In genomic region chr12:120085920-120086319, GRCh38 we compare ENCODE assay signal across 16 cellular contexts. TPM values are rescaled to one million over a fixed set of nuclear protein-coding genes. Genes with fewer than 3 reads are reported as not detected.
A peak's percentile ranks its signal among the peaks of the same experiment; 100 is the strongest.
DNase-seq lines count a peak whose midpoint lies in the region; ATAC-seq and TF ChIP-seq lines count a peak whose summit lies in the region.
"Had no signal": no experiment of that assay in that cellular context is flagged by ENCODE, and none has a peak within 500 bp of the region (broad histone marks: within the 10 kb centered on the region; RNA-seq: fewer than 3 reads in every experiment).

No MANE protein-coding gene starts in this region.

- POLR2A ChIA-PET in Caco-2 (lab: Charles Lee): no interaction called here

- H3K36me3 Mint-ChIP-seq in Caco-2 (ENCODE audit: insufficient read depth, unreplicated experiment) (peaks cover 35% of the 10 kb centered on the region), mesothelial cell of epicardium (peaks cover 4% of the 10 kb centered on the region)
- peaks cover 77% of the 10 kb centered on the region for H3K36me3 Mint-ChIP-seq in activated T-helper 2 cell treated with anti-CD3 and anti-CD28 coated beads, Interferon-gamma antibody, Interleukin-2, Interleukin-4, amounts not matched to agents 10 μg/mL and 5 μg/mL and 100 μg/mL, durations not matched to agents 14 hours and 24 hours and 36 hours (ENCODE audit: low read depth)

- no TSS peak for BruUV-seq in Caco-2 (replicated peaks; lab: Mats Ljungman, UMichigan)

- H3K27ac Mint-ChIP-seq in Caco-2 (ENCODE audit: unreplicated experiment) (peak overlapping the region; percentile 93), mesothelial cell of epicardium (peak overlapping the region; percentile 43)
- peak overlapping the region; percentile 54 for H3K27ac Mint-ChIP-seq in activated T-helper 2 cell treated with anti-CD3 and anti-CD28 coated beads, Interferon-gamma antibody, Interleukin-2, Interleukin-4, amounts not matched to agents 10 μg/mL and 5 μg/mL and 100 μg/mL, durations not matched to agents 14 hours and 24 hours and 36 hours

- no peak for ATAC-seq in HG02642 (IDR thresholded peaks at IDR 0.05; ENCODE audit: poor library complexity, unreplicated experiment)
- ATAC-seq: effector memory CD8-positive, alpha-beta T cell had no signal

- no peak for TF ChIP-seq CTCF in Caco-2 (IDR thresholded peaks at IDR 0.05; ENCODE audit: insufficient read depth in 1 of 2, low read depth in 1 of 2, low read length in 1 of 2, severe bottlenecking in 1 of 2, unreplicated experiment in 1 of 2)
- TF ChIP-seq CTCF in mesothelial cell of epicardium (IDR thresholded peaks at IDR 0.05; ENCODE audit: unreplicated experiment): no peak

- H3K4me1 ChIP-seq in Caco-2: peaks cover 4% of the 10 kb centered on the region; the same call in 1 of the 2 replicates

- DNase-seq in Caco-2 (no peak), KG1 (lab: John Stamatoyannopoulos, UW) (peak; percentile 1), mesothelial cell of epicardium (ENCODE audit: low spot score in 2 of 2, unreplicated experiment in 2 of 2) (no peak), NCI-H82 treated with DMSO at 0.1 percent for 48 hours (lab: John Stamatoyannopoulos, UW; ENCODE audit: unreplicated experiment) (no peak), globus pallidus (ENCODE audit: low spot score) (no peak)
- no peak for DNase-seq in activated T-helper 2 cell treated with anti-CD3 and anti-CD28 coated beads, Interferon-gamma antibody, Interleukin-2, Interleukin-4, amounts not matched to agents 10 μg/mL and 5 μg/mL and 100 μg/mL, durations not matched to agents 14 hours and 24 hours and 36 hours (ENCODE audit: low spot score)
- no peak for DNase-seq in activated CD4-positive, CD25-positive, alpha-beta regulatory T cell (lab: John Stamatoyannopoulos, UW)
- DNase-seq: activated CD4-positive, alpha-beta T cell treated with anti-CD3 and anti-CD28 coated beads for 4 hours; amygdala; effector memory CD8-positive, alpha-beta T cell; mammary epithelial cell; SJCRH30; stimulated activated CD4-positive, alpha-beta T cell treated with anti-CD3 and anti-CD28 coated beads, Interleukin-1b, Interleukin-23, amount 100 ng/mL, for 48 hours; stimulated activated naive CD4-positive, alpha-beta T cell had no signal

- H3K4me1 Mint-ChIP-seq in Caco-2 (ENCODE audit: low read depth, unreplicated experiment): no peaks in the 10 kb centered on the region
- H3K4me1 Mint-ChIP-seq in activated T-helper 2 cell treated with anti-CD3 and anti-CD28 coated beads, Interferon-gamma antibody, Interleukin-2, Interleukin-4, amounts not matched to agents 10 μg/mL and 5 μg/mL and 100 μg/mL, durations not matched to agents 14 hours and 24 hours and 36 hours (ENCODE audit: low read depth): peaks cover 32% of the 10 kb centered on the region
- H3K4me1 Mint-ChIP-seq in mesothelial cell of epicardium: peaks cover 14% of the 10 kb centered on the region

- CTCF ChIA-PET in Caco-2 (lab: Charles Lee): interaction anchor here (0.6 to 0.7 kb wide), 2 partner anchors 8 to 28 kb away, joined by 3 to 5 read pairs; no protein-coding TSS in a partner anchor

- no peaks in the 10 kb centered on the region for H3K36me3 ChIP-seq in Caco-2 (ENCODE audit: control insufficient read depth, insufficient read depth, low read length)
- H3K36me3 ChIP-seq: SJCRH30 had no signal

- no peaks in the 10 kb centered on the region for H3K9me3 ChIP-seq in Caco-2
- H3K9me3 ChIP-seq: SJCRH30 had no signal

- H3K27me3 Mint-ChIP-seq in Caco-2 (ENCODE audit: insufficient read depth, unreplicated experiment) (no peaks in the 10 kb centered on the region), mesothelial cell of epicardium (ENCODE audit: low read depth) (no peaks in the 10 kb centered on the region)
- no peaks in the 10 kb centered on the region for H3K27me3 Mint-ChIP-seq in activated T-helper 2 cell treated with anti-CD3 and anti-CD28 coated beads, Interferon-gamma antibody, Interleukin-2, Interleukin-4, amounts not matched to agents 10 μg/mL and 5 μg/mL and 100 μg/mL, durations not matched to agents 14 hours and 24 hours and 36 hours (ENCODE audit: low read depth)
- H3K27me3 Mint-ChIP-seq: effector memory CD8-positive, alpha-beta T cell; progenitor cell of endocrine pancreas had no signal

- intact Hi-C loops in Caco-2 (cut with micrococcal nuclease; ENCODE audit: unreplicated experiment): loop anchor here (2.0 to 5.0 kb wide), 2 partner anchors 21 to 39 kb away; no protein-coding TSS in a partner anchor
- intact Hi-C loops in activated T-helper 2 cell treated with anti-CD3 and anti-CD28 coated beads, Interferon-gamma antibody, Interleukin-2, Interleukin-4, amounts not matched to agents 10 μg/mL and 5 μg/mL and 100 μg/mL, durations not matched to agents 14 hours and 24 hours and 36 hours (cut with micrococcal nuclease): loop anchor here (2.0 kb wide), 3 partner anchors 105 to 147 kb away; partner anchors contain the start of gene GCN1

- H3K9me3 Mint-ChIP-seq in Caco-2 (ENCODE audit: unreplicated experiment): no peaks in the 10 kb centered on the region
- no peaks in the 10 kb centered on the region for H3K9me3 Mint-ChIP-seq in activated T-helper 2 cell treated with anti-CD3 and anti-CD28 coated beads, Interferon-gamma antibody, Interleukin-2, Interleukin-4, amounts not matched to agents 10 μg/mL and 5 μg/mL and 100 μg/mL, durations not matched to agents 14 hours and 24 hours and 36 hours
- H3K9me3 Mint-ChIP-seq in mesothelial cell of epicardium: no peaks in the 10 kb centered on the region
- H3K9me3 Mint-ChIP-seq: effector memory CD8-positive, alpha-beta T cell had no signal

- H3K4me3 Mint-ChIP-seq in Caco-2 (ENCODE audit: unreplicated experiment): no peak overlapping the region
- H3K4me3 Mint-ChIP-seq in activated T-helper 2 cell treated with anti-CD3 and anti-CD28 coated beads, Interferon-gamma antibody, Interleukin-2, Interleukin-4, amounts not matched to agents 10 μg/mL and 5 μg/mL and 100 μg/mL, durations not matched to agents 14 hours and 24 hours and 36 hours (ENCODE audit: low read depth): peak overlapping the region; percentile 33
- H3K4me3 Mint-ChIP-seq in mesothelial cell of epicardium: no peak overlapping the region

- H3K4me3 ChIP-seq in Caco-2 (ENCODE audit: low read depth, low read length): no peak overlapping the region

- H3K27me3 ChIP-seq in Caco-2 (replicated peaks; ENCODE audit: control insufficient read depth, insufficient read depth, low read length): no peaks in the 10 kb centered on the region
- H3K27me3 ChIP-seq: SJCRH30 had no signal

RNA-seq across cellular contexts. Expression of gene RAB35, which starts 30.6 kb away (rescaled TPM):
- total RNA-seq in Caco-2 (2022) (65.1 and 72.0 TPM in 2 replicates), mesothelial cell of epicardium (28.1 to 36.5 TPM (median 33.2 TPM) in 3 replicates)
- 86.5 and 87.0 TPM in 2 replicates for total RNA-seq in activated T-helper 2 cell treated with anti-CD3 and anti-CD28 coated beads, Interferon-gamma antibody, Interleukin-2, Interleukin-4, amounts not matched to agents 10 μg/mL and 5 μg/mL and 100 μg/mL, durations not matched to agents 14 hours and 24 hours and 36 hours

Comparison
In these comparisons a context has a peak if more than half of its experiments do, and no peak if none do; other contexts are left out.
1. H3K27ac Mint-ChIP-seq: peak in every context shown above with its lines; median percentile 93 in Caco-2; 54 in activated T-helper 2 cell treated with anti-CD3 and anti-CD28 coated beads, Interferon-gamma antibody, Interleukin-2, Interleukin-4, amounts not matched to agents 10 μg/mL and 5 μg/mL and 100 μg/mL, durations not matched to agents 14 hours and 24 hours and 36 hours; 43 in mesothelial cell of epicardium.